ENCODE assay signal across 2 cellular contexts in the genomic region with DNA sequence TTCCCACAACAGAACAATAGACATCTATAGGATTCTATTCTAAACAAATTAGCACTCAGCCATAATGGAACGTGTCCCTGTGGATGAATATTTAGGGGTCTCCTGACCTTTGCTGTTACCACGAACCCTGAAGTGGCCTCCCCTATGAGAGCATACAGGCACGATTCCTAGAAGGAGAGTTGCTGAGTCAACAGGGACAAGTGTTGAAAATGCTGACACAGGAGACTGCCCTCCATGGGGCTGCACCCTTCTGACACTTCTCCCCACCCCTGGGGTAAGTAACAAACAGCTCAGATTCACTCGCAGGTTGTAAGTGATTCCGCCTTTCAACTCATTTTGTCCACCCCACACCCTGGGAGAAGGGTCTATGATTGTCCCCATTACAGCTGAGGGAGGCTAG.
A peak's percentile ranks its signal among the peaks of the same experiment; 100 is the strongest.
TF ChIP-seq lines count a peak whose summit lies in the region.

No MANE protein-coding gene starts in this region.

TF ChIP-seq in IMR-90, 13 proteins besides CTCF, POLR2A, EP300 and RAD21:
- peak; percentile 38; the same call in 1 of the 2 replicates for TF ChIP-seq MAFK (IDR thresholded peaks at IDR 0.05; ENCODE audit: low read depth, low read length)
- no peak for TF ChIP-seq CHD1 (IDR thresholded peaks at IDR 0.05; ENCODE audit: low read depth, low read length)

TF ChIP-seq in K562, 482 proteins besides CTCF, POLR2A, EP300 and RAD21:
- TF ChIP-seq DACH1 (IDR thresholded peaks at IDR 0.05; ENCODE audit: partially characterized antibody) (no peak), ZBTB7A (IDR thresholded peaks at IDR 0.05; ENCODE audit: borderline replicate concordance, control insufficient read depth, low read depth, low read length) (no peak), C11orf30 (IDR thresholded peaks at IDR 0.05; ENCODE audit: low read depth) (peak; percentile 51), ZNF316 (IDR thresholded peaks at IDR 0.05) (peak; percentile 78), ZBTB17 (CRISPR knock-in tag; IDR thresholded peaks at IDR 0.05) (no peak), HDAC8 (tag; IDR thresholded peaks at IDR 0.05) (no peak)
- TF ChIP-seq, protein P1, sequence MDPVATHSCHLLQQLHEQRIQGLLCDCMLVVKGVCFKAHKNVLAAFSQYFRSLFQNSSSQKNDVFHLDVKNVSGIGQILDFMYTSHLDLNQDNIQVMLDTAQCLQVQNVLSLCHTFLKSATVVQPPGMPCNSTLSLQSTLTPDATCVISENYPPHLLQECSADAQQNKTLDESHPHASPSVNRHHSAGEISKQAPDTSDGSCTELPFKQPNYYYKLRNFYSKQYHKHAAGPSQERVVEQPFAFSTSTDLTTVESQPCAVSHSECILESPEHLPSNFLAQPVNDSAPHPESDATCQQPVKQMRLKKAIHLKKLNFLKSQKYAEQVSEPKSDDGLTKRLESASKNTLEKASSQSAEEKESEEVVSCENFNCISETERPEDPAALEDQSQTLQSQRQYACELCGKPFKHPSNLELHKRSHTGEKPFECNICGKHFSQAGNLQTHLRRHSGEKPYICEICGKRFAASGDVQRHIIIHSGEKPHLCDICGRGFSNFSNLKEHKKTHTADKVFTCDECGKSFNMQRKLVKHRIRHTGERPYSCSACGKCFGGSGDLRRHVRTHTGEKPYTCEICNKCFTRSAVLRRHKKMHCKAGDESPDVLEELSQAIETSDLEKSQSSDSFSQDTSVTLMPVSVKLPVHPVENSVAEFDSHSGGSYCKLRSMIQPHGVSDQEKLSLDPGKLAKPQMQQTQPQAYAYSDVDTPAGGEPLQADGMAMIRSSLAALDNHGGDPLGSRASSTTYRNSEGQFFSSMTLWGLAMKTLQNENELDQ (CRISPR knock-in tag; IDR thresholded peaks at IDR 0.05; ENCODE audit: borderline replicate concordance), result no peak
- TF ChIP-seq, protein P2, sequence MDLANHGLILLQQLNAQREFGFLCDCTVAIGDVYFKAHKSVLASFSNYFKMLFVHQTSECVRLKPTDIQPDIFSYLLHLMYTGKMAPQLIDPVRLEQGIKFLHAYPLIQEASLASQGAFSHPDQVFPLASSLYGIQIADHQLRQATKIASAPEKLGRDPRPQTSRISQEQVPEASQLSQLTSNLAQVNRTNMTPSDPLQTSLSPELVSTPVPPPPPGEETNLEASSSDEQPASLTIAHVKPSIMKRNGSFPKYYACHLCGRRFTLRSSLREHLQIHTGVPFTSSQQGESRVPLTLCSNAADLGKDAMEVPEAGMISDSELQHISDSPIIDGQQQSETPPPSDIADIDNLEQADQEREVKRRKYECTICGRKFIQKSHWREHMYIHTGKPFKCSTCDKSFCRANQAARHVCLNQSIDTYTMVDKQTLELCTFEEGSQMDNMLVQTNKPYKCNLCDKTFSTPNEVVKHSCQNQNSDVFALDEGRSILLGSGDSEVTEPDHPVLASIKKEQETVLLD (IDR thresholded peaks at IDR 0.05), result no peak
